ENCODE assay signal across 20 cellular contexts in genomic region chr5:83249156-83249555, GRCh38.
DNase-seq lines count a peak whose midpoint lies in the region; ATAC-seq and TF ChIP-seq lines count a peak whose summit lies in the region.
"Had no signal": no experiment of that assay in that cellular context is flagged by ENCODE, and none has a peak within 500 bp of the region (broad histone marks: within the 10 kb centered on the region; RNA-seq: fewer than 3 reads in every experiment).

No MANE protein-coding gene starts in this region.

- no peaks in the 10 kb centered on the region for H3K36me3 Mint-ChIP-seq in activated CD4-positive, alpha-beta memory T cell treated with anti-CD3 and anti-CD28 coated beads, Interleukin-2, amount 10 ng/mL, durations not matched to agents 7 days and 5 days (ENCODE audit: low read depth)

- no peaks in the 10 kb centered on the region for H3K36me3 ChIP-seq in smooth muscle cell (ENCODE audit: low read depth)
- no peaks in the 10 kb centered on the region for H3K36me3 ChIP-seq in SJCRH30
- H3K36me3 ChIP-seq: BLaER1 treated with 17β-estradiol and CSF1 and Interleukin-3, amounts not matched to agents 10 nM and 100 nM had no signal

- H3K79me2 ChIP-seq in smooth muscle cell (ENCODE audit: low read depth), result peaks cover 3% of the 10 kb centered on the region

- no peak overlapping the region for H3K4me3 Mint-ChIP-seq in activated CD4-positive, alpha-beta memory T cell treated with anti-CD3 and anti-CD28 coated beads, Interleukin-2, amount 10 ng/mL, durations not matched to agents 7 days and 5 days
- H3K4me3 Mint-ChIP-seq: CD4-positive, alpha-beta memory T cell had no signal

- WGBS in smooth muscle cell (ENCODE audit: low lambda C conversion rate), result 76% methylated on average over 4 of the region's 4 CpGs

- no peak overlapping the region for H2AFZ ChIP-seq in smooth muscle cell (ENCODE audit: low read depth)

- H3K27ac ChIP-seq in epithelial cell of prostate (peak overlapping the region; percentile 9), smooth muscle cell (ENCODE audit: low read depth) (peak overlapping the region; percentile 17), SJCRH30 (no peak overlapping the region)
- H3K27ac ChIP-seq: 22Rv1; BLaER1 treated with 17β-estradiol and CSF1 and Interleukin-3, amounts not matched to agents 10 nM and 100 nM had no signal

- no peaks in the 10 kb centered on the region for H3K4me1 Mint-ChIP-seq in activated CD4-positive, alpha-beta memory T cell treated with anti-CD3 and anti-CD28 coated beads, Interleukin-2, amount 10 ng/mL, durations not matched to agents 7 days and 5 days
- H3K4me1 Mint-ChIP-seq: CD4-positive, alpha-beta memory T cell had no signal

- no peaks in the 10 kb centered on the region for H3K9me3 Mint-ChIP-seq in activated CD4-positive, alpha-beta memory T cell treated with anti-CD3 and anti-CD28 coated beads, Interleukin-2, amount 10 ng/mL, durations not matched to agents 7 days and 5 days
- H3K9me3 Mint-ChIP-seq: CD4-positive, alpha-beta memory T cell had no signal

- CTCF ChIA-PET in activated CD4-positive, alpha-beta memory T cell treated with anti-CD3 and anti-CD28 coated beads, Interleukin-2, amount 10 ng/mL, durations not matched to agents 7 days and 5 days (lab: Charles Lee), result interaction anchor here (0.6 kb wide), 1 partner anchor 26 kb away, joined by 3 read pairs; no protein-coding TSS in a partner anchor

- H3K4me3 ChIP-seq in smooth muscle cell (no peak overlapping the region), SJCRH30 (no peak overlapping the region)
- H3K4me3 ChIP-seq: BLaER1 treated with 17β-estradiol and CSF1 and Interleukin-3, amounts not matched to agents 10 nM and 100 nM; K562 had no signal

- H4K20me1 ChIP-seq in smooth muscle cell (ENCODE audit: low read depth), result no peaks in the 10 kb centered on the region
- H4K20me1 ChIP-seq: BLaER1 treated with 17β-estradiol and CSF1 and Interleukin-3, amounts not matched to agents 10 nM and 100 nM had no signal

- no peak overlapping the region for H3K27ac Mint-ChIP-seq in activated CD4-positive, alpha-beta memory T cell treated with anti-CD3 and anti-CD28 coated beads, Interleukin-2, amount 10 ng/mL, durations not matched to agents 7 days and 5 days
- H3K27ac Mint-ChIP-seq: CD4-positive, alpha-beta memory T cell had no signal

- POLR2A ChIA-PET in activated CD4-positive, alpha-beta memory T cell treated with anti-CD3 and anti-CD28 coated beads, Interleukin-2, amount 10 ng/mL, durations not matched to agents 7 days and 5 days (lab: Charles Lee), result no interaction called here

- H3K27me3 ChIP-seq in smooth muscle cell (ENCODE audit: low read depth) (no peaks in the 10 kb centered on the region), SJCRH30 (no peaks in the 10 kb centered on the region)
- H3K27me3 ChIP-seq: BLaER1 treated with 17β-estradiol and CSF1 and Interleukin-3, amounts not matched to agents 10 nM and 100 nM had no signal

- DNase-seq in NOMO-1 treated with DMSO at 0.1 percent for 48 hours (lab: John Stamatoyannopoulos, UW; ENCODE audit: unreplicated experiment), result peak; percentile 33
- no peak for DNase-seq in NOMO-1 treated with dmso at 0.1 percent for 144 hours (lab: John Stamatoyannopoulos, UW; ENCODE audit: unreplicated experiment)
- no peak for DNase-seq in epithelial cell of prostate (ENCODE audit: low read depth, low spot score)
- peak; percentile 12 for DNase-seq in iris pigment epithelial cell (ENCODE audit: low read depth)
- DNase-seq in smooth muscle cell (lab: John Stamatoyannopoulos, UW; ENCODE audit: unreplicated experiment), result no peak
- no peak for DNase-seq in SJCRH30
- DNase-seq in activated CD4-positive, alpha-beta memory T cell treated with anti-CD3 and anti-CD28 coated beads, Interleukin-2, amount 10 ng/mL, durations not matched to agents 7 days and 5 days, result no peak
- DNase-seq: ACHN; CD4-positive, alpha-beta memory T cell; GDM1; NCI-H1105; NCI-H2029 treated with DMSO at 0.1 percent for 48 hours; NCI-H226; NCI-H510A treated with DMSO at 0.1 percent for 48 hours; NCI-H748 treated with DMSO at 0.1 percent for 48 hours; Right ventricle myocardium superior had no signal

- H3F3A ChIP-seq in smooth muscle cell (ENCODE audit: low read depth), result no peaks in the 10 kb centered on the region

- H3K9me3 ChIP-seq in smooth muscle cell (replicated peaks; ENCODE audit: low read depth) (no peaks in the 10 kb centered on the region), SJCRH30 (replicated peaks) (no peaks in the 10 kb centered on the region)
- H3K9me3 ChIP-seq: BLaER1 treated with 17β-estradiol and CSF1 and Interleukin-3, amounts not matched to agents 10 nM and 100 nM had no signal

- no peak overlapping the region for H3K4me2 ChIP-seq in smooth muscle cell
- H3K4me2 ChIP-seq: BLaER1 treated with 17β-estradiol and CSF1 and Interleukin-3, amounts not matched to agents 10 nM and 100 nM had no signal

- H3K9ac ChIP-seq in smooth muscle cell (ENCODE audit: low read depth), result no peak overlapping the region
- H3K9ac ChIP-seq: BLaER1 treated with 17β-estradiol and CSF1 and Interleukin-3, amounts not matched to agents 10 nM and 100 nM had no signal

- no peaks in the 10 kb centered on the region for H3K27me3 Mint-ChIP-seq in activated CD4-positive, alpha-beta memory T cell treated with anti-CD3 and anti-CD28 coated beads, Interleukin-2, amount 10 ng/mL, durations not matched to agents 7 days and 5 days
- H3K27me3 Mint-ChIP-seq: CD4-positive, alpha-beta memory T cell had no signal

- H3K4me1 ChIP-seq in smooth muscle cell (ENCODE audit: low read depth) (no peaks in the 10 kb centered on the region), SJCRH30 (no peaks in the 10 kb centered on the region)

- ATAC-seq in HG02623 (IDR thresholded peaks at IDR 0.05; ENCODE audit: unreplicated experiment), result no peak
- ATAC-seq: K562 had no signal

- TF ChIP-seq CTCF in smooth muscle cell (IDR thresholded peaks at IDR 0.05; ENCODE audit: borderline replicate concordance, insufficient read depth, poor library complexity, severe bottlenecking), result no peak

Comparison
In these comparisons a context has a peak if more than half of its experiments do, and no peak if none do; other contexts are left out.
1. DNase-seq: peak in NOMO-1 treated with DMSO at 0.1 percent for 48 hours (single experiment) and iris pigment epithelial cell (single experiment); none in NOMO-1 treated with dmso at 0.1 percent for 144 hours (single experiment), epithelial cell of prostate (single experiment), smooth muscle cell (single experiment), SJCRH30 (0 of 2) and activated CD4-positive, alpha-beta memory T cell treated with anti-CD3 and anti-CD28 coated beads, Interleukin-2, amount 10 ng/mL, durations not matched to agents 7 days and 5 days (single experiment).